1 cellular context compared by ENCODE assay signal in genomic region chr11:13924801-13925327, GRCh38.
TF ChIP-seq lines count a peak whose summit lies in the region.

No MANE protein-coding gene starts in this region.

TF ChIP-seq in K562, 482 proteins besides CTCF, POLR2A, EP300 and RAD21 (continued from another document and continues in another):
- no peak for TF ChIP-seq CTCFL (IDR thresholded peaks at IDR 0.05; ENCODE audit: borderline replicate concordance, insufficient read depth, low read depth, low read length, poor library complexity, severe bottlenecking)
- no peak for TF ChIP-seq GABPA (tag; conservative IDR thresholded peaks at IDR 0.05; ENCODE audit: low read depth)
- no peak for TF ChIP-seq PYGO2 (tag; IDR thresholded peaks at IDR 0.05)
- TF ChIP-seq NELFE (IDR thresholded peaks at IDR 0.05; ENCODE audit: insufficient read depth, insufficient read length), result no peak
- peak; percentile 55; the same call in 1 of the 2 replicates for TF ChIP-seq CXXC5 (CRISPR knock-in tag; IDR thresholded peaks at IDR 0.05)
- no peak for TF ChIP-seq ZNF311 (CRISPR knock-in tag; IDR thresholded peaks at IDR 0.05)
- peak; percentile 75 for TF ChIP-seq MGA (IDR thresholded peaks at IDR 0.05)
- TF ChIP-seq ZMIZ1 (IDR thresholded peaks at IDR 0.05; ENCODE audit: low read depth in 2 of 2, low read length in 2 of 2), result no peak
- TF ChIP-seq ZNF592 (IDR thresholded peaks at IDR 0.05), result peak; percentile 25; the same call in 1 of the 2 replicates
- no peak for TF ChIP-seq CBFA2T2 (conservative IDR thresholded peaks at IDR 0.05)
- TF ChIP-seq MYC (IDR thresholded peaks at IDR 0.05; ENCODE audit: low read depth, low read length), result peak; percentile 75
- no peak for TF ChIP-seq MYC (CRISPR knock-in tag; IDR thresholded peaks at IDR 0.05; ENCODE audit: borderline replicate concordance, low read depth)
- TF ChIP-seq CBX1 (IDR thresholded peaks at IDR 0.05; ENCODE audit: low read depth), result no peak; the same call in 1 of the 2 replicates
- no peak for TF ChIP-seq RBM39 (optimal IDR thresholded peaks at IDR 0.05; ENCODE audit: low read depth, low read length)
- no peak for TF ChIP-seq ZNF655 (CRISPR knock-in tag; IDR thresholded peaks at IDR 0.05)
- TF ChIP-seq ZNF764 (CRISPR knock-in tag; IDR thresholded peaks at IDR 0.05; ENCODE audit: low read depth), result no peak
- TF ChIP-seq CBX2 (IDR thresholded peaks at IDR 0.05; ENCODE audit: insufficient read depth, low read length, poor library complexity, severe bottlenecking), result no peak
- no peak for TF ChIP-seq LCOR (CRISPR knock-in tag; IDR thresholded peaks at IDR 0.05)
- TF ChIP-seq CBX8 (IDR thresholded peaks at IDR 0.05; ENCODE audit: borderline replicate concordance, extremely low read depth, low read depth, low read length, poor library complexity, severe bottlenecking), result no peak
- TF ChIP-seq DNMT1 (IDR thresholded peaks at IDR 0.05), result no peak
- TF ChIP-seq FUS (optimal IDR thresholded peaks at IDR 0.05; ENCODE audit: low read depth, low read length), result no peak
- no peak for TF ChIP-seq ZNF263 (CRISPR knock-in tag; IDR thresholded peaks at IDR 0.05; ENCODE audit: borderline replicate concordance)
- TF ChIP-seq VEZF1 (CRISPR knock-in tag; IDR thresholded peaks at IDR 0.05), result peak; percentile 17; the same call in 1 of the 2 replicates
- TF ChIP-seq MEF2D (tag; conservative IDR thresholded peaks at IDR 0.05; ENCODE audit: low read depth), result no peak
- TF ChIP-seq YY1 (IDR thresholded peaks at IDR 0.05; ENCODE audit: borderline replicate concordance in 1 of 3, control insufficient read depth in 1 of 3, extremely low read depth in 1 of 3, insufficient read depth in 3 of 3, insufficient read length in 1 of 3, insufficient replicate concordance in 2 of 3, low read depth in 1 of 3, low read length in 2 of 3), result no peak
- peak in 1 of 2 experiments; percentile 43; a peak in 1 of 4 replicates for TF ChIP-seq RCOR1 (IDR thresholded peaks at IDR 0.05; ENCODE audit: borderline replicate concordance in 1 of 2, low read depth in 2 of 2, low read length in 2 of 2)
- no peak for TF ChIP-seq POLR2B (IDR thresholded peaks at IDR 0.05; ENCODE audit: low read depth, partially characterized antibody)
- no peak for TF ChIP-seq PCBP1 (IDR thresholded peaks at IDR 0.05; ENCODE audit: low read depth, low read length, poor library complexity, severe bottlenecking)
- peak; percentile 68 for TF ChIP-seq JUND (IDR thresholded peaks at IDR 0.05; ENCODE audit: borderline replicate concordance, low read depth, low read length)
- peak; percentile 73; the same call in 1 of the 3 replicates for TF ChIP-seq JUND (tag; IDR thresholded peaks at IDR 0.05; ENCODE audit: borderline replicate concordance, low read depth, low read length)
- TF ChIP-seq C11orf30 (IDR thresholded peaks at IDR 0.05; ENCODE audit: low read depth), result peak; percentile 46; the same call in 1 of the 2 replicates
- no peak for TF ChIP-seq MED1 (CRISPR knock-in tag; IDR thresholded peaks at IDR 0.05; ENCODE audit: borderline replicate concordance)
- no peak for TF ChIP-seq ZBED1 (IDR thresholded peaks at IDR 0.05)
